21 cellular contexts compared by ENCODE assay signal in genomic region chr21:41393876-41394465, GRCh38. TPM values are rescaled to one million over a fixed set of nuclear protein-coding genes. Genes with fewer than 3 reads are reported as not detected.
"Had no signal": no experiment of that assay in that cellular context is flagged by ENCODE, and none has a peak within 500 bp of the region (broad histone marks: within the 10 kb centered on the region; RNA-seq: fewer than 3 reads in every experiment).

No MANE protein-coding gene starts in this region.

- H3K36me3 ChIP-seq: brain microvascular endothelial cell, colonic mucosa, gastrocnemius medialis, prostate gland, transverse colon, WERI-Rb-1 had no signal

- H3K27me3 Mint-ChIP-seq: activated CD4-positive, alpha-beta memory T cell treated with anti-CD3 and anti-CD28 coated beads, Interleukin-2, amount 10 ng/mL, durations not matched to agents 7 days and 5 days; central memory CD8-positive, alpha-beta T cell; stimulated activated naive CD8-positive, alpha-beta T cell treated with anti-CD3 and anti-CD28 coated beads, Interleukin-15, amount 100 ng/mL, for 72 hours had no signal

- H3K4me3 ChIP-seq: colonic mucosa, gastrocnemius medialis, lung, prostate gland, suprapubic skin, transverse colon had no signal

- H3K27ac ChIP-seq: brain microvascular endothelial cell, colonic mucosa, gastrocnemius medialis, prostate gland, suprapubic skin, transverse colon, WERI-Rb-1 had no signal

- H3K4me3 Mint-ChIP-seq: activated CD4-positive, alpha-beta memory T cell treated with anti-CD3 and anti-CD28 coated beads, Interleukin-2, amount 10 ng/mL, durations not matched to agents 7 days and 5 days; central memory CD8-positive, alpha-beta T cell; stimulated activated naive CD8-positive, alpha-beta T cell treated with anti-CD3 and anti-CD28 coated beads, Interleukin-15, amount 100 ng/mL, for 72 hours had no signal

- H3K4me1 ChIP-seq: gastrocnemius medialis, prostate gland had no signal

- H3K27ac Mint-ChIP-seq: activated CD4-positive, alpha-beta memory T cell treated with anti-CD3 and anti-CD28 coated beads, Interleukin-2, amount 10 ng/mL, durations not matched to agents 7 days and 5 days had no signal

- H3K9me3 ChIP-seq: colonic mucosa, gastrocnemius medialis, prostate gland, suprapubic skin, transverse colon had no signal

- H3K27me3 ChIP-seq: brain microvascular endothelial cell, colonic mucosa, gastrocnemius medialis, suprapubic skin, transverse colon had no signal

- H3K4me1 Mint-ChIP-seq: stimulated activated naive CD8-positive, alpha-beta T cell treated with anti-CD3 and anti-CD28 coated beads, Interleukin-15, amount 100 ng/mL, for 72 hours had no signal

- FAIRE-seq: keratinocyte had no signal

- H3K9me3 Mint-ChIP-seq: activated CD4-positive, alpha-beta memory T cell treated with anti-CD3 and anti-CD28 coated beads, Interleukin-2, amount 10 ng/mL, durations not matched to agents 7 days and 5 days; central memory CD8-positive, alpha-beta T cell; stimulated activated naive CD8-positive, alpha-beta T cell treated with anti-CD3 and anti-CD28 coated beads, Interleukin-15, amount 100 ng/mL, for 72 hours had no signal

- ATAC-seq: esophagus mucosa; gastrocnemius medialis; stimulated activated naive CD8-positive, alpha-beta T cell treated with anti-CD3 and anti-CD28 coated beads, Interleukin-15, amount 100 ng/mL, for 72 hours had no signal

- DNase-seq: activated CD4-positive, alpha-beta memory T cell treated with anti-CD3 and anti-CD28 coated beads, Interleukin-2, amount 10 ng/mL, durations not matched to agents 7 days and 5 days; activated CD4-positive, alpha-beta T cell treated with anti-CD3 and anti-CD28 coated beads for 1 hour; activated CD8-positive, alpha-beta memory T cell treated with anti-CD3 and anti-CD28 coated beads, Interleukin-2, amount 50 U/mL, for 48 hours; activated effector memory CD4-positive, alpha-beta T cell treated with anti-CD3 and anti-CD28 coated beads, Interleukin-2, amount 50 U/mL, for 16 hours; anterior cingulate cortex; brain microvascular endothelial cell; colonic mucosa; gastrocnemius medialis; midbrain; stimulated activated naive CD8-positive, alpha-beta T cell treated with anti-CD3 and anti-CD28 coated beads, Interleukin-15, amount 100 ng/mL, for 72 hours; T-helper 2 cell; transverse colon; WERI-Rb-1 had no signal

RNA-seq across cellular contexts. Expression of gene MX2, which starts 32.1 kb away (rescaled TPM):
- total RNA-seq: osteocyte had no signal
- polyA plus RNA-seq: neural cell had no signal
